Comparison of ENCODE assay signal across 8 cellular contexts in the genomic region with DNA sequence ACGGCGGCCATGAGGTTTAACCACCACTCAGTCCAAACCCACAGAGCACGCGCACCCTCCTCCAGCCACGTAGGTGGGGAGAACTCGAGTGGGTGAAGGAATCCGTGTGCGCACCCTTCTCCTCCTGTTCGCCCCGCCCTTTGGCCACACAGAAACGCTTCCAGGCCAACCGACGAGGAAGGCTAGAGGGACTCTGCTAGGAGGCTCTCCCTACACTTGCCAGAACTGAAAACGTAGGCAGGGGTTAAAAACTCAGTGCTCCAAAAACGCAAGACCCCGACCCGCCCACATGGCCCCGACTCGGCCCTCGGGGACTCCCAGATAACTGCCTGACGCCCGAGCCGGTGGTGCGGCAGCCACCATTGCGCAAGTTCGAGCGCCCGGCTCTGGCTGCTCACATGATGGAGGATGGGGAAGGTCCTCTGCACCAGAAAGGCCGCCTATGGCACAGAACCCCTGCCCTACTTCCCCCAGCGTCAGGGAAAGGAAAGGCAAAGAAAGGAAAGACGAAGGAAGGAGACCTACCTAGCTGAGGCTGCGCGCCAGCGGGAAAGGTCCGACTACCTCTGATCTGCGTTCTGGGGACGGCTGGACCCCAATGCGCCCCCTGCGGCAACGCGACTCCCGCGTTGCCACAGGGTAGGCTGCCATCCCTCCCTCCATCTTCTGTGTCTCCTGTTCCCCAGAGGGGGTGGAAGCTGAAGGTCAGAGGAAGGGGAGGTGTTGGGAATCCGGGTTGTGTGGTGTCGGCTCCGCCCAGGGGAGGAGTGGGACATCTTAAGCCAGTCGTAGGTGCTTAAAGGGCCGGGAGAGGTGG.
DNase-seq lines count a peak whose midpoint lies in the region; ATAC-seq and TF ChIP-seq lines count a peak whose summit lies in the region.

No MANE protein-coding gene starts in this region.

- no peaks in the 10 kb centered on the region for H4K20me1 ChIP-seq in hepatocyte (ENCODE audit: insufficient read depth, poor library complexity, severe bottlenecking)

- H3K4me1 ChIP-seq in adipocyte (ENCODE audit: control insufficient read depth, insufficient read depth, low read length) (no peaks in the 10 kb centered on the region), hepatocyte (ENCODE audit: insufficient read depth) (peaks cover 7% of the 10 kb centered on the region)

- TF ChIP-seq CTCF in GM10266 (IDR thresholded peaks at IDR 0.05; ENCODE audit: control insufficient read depth, insufficient read depth, low read depth, missing control alignments) (peak; percentile 12), hepatocyte (IDR thresholded peaks at IDR 0.05; ENCODE audit: poor library complexity) (peak; percentile 34), retinal pigment epithelial cell (conservative IDR thresholded peaks at IDR 0.05; ENCODE audit: low read depth, low read length) (peak; percentile 32)

- no peaks in the 10 kb centered on the region for H3K4me1 Mint-ChIP-seq in activated CD4-positive, alpha-beta memory T cell treated with anti-CD3 and anti-CD28 coated beads for 36 hours (ENCODE audit: low read depth)

- peak; percentile 23 for DNase-seq in GM10266 (ENCODE audit: extremely low spot score)
- DNase-seq in HEK293T (ENCODE audit: extremely low spot score) = peak; percentile 62
- peak in 2 of 3 experiments; percentile 78 to 89 for DNase-seq in NCI-H1417 (lab: John Stamatoyannopoulos, UW)
- peak; percentile 65 for DNase-seq in adipocyte (ENCODE audit: low read depth)
- DNase-seq in hepatocyte (ENCODE audit: low spot score) = peak; percentile 77
- no peak for DNase-seq in retinal pigment epithelial cell (ENCODE audit: low read depth)
- DNase-seq in activated CD4-positive, alpha-beta memory T cell treated with anti-CD3 and anti-CD28 coated beads for 36 hours = no peak

- H3K4me3 ChIP-seq in adipocyte (ENCODE audit: low read length) = peak overlapping the region; percentile 72
- peak overlapping the region; percentile 59 for H3K4me3 ChIP-seq in hepatocyte
- peak overlapping the region; percentile 78 for H3K4me3 ChIP-seq in retinal pigment epithelial cell (ENCODE audit: low read length)

- H3K27ac Mint-ChIP-seq in activated CD4-positive, alpha-beta memory T cell treated with anti-CD3 and anti-CD28 coated beads for 36 hours = no peak overlapping the region

- H3K4me3 Mint-ChIP-seq in activated CD4-positive, alpha-beta memory T cell treated with anti-CD3 and anti-CD28 coated beads for 36 hours = no peak overlapping the region

- intact Hi-C loops in activated CD4-positive, alpha-beta memory T cell treated with anti-CD3 and anti-CD28 coated beads for 36 hours (cut with micrococcal nuclease) = no loop called here

- peaks cover 30% of the 10 kb centered on the region for H3K9me3 ChIP-seq in adipocyte (ENCODE audit: control insufficient read depth, low read length)
- H3K9me3 ChIP-seq in hepatocyte (ENCODE audit: low read depth) = no peaks in the 10 kb centered on the region

- H3K9me2 ChIP-seq in hepatocyte (replicated peaks; ENCODE audit: insufficient read depth) = no peaks in the 10 kb centered on the region

- H3K36me3 Mint-ChIP-seq in activated CD4-positive, alpha-beta memory T cell treated with anti-CD3 and anti-CD28 coated beads for 36 hours = no peaks in the 10 kb centered on the region

- H3K79me2 ChIP-seq in hepatocyte = peaks cover 46% of the 10 kb centered on the region

- CTCF ChIA-PET in HEK293T (lab: Yijun Ruan, JAX) = no interaction called here
- CTCF ChIA-PET in activated CD4-positive, alpha-beta memory T cell treated with anti-CD3 and anti-CD28 coated beads for 36 hours (lab: Charles Lee) = no interaction called here

- no peaks in the 10 kb centered on the region for H3K27me3 Mint-ChIP-seq in activated CD4-positive, alpha-beta memory T cell treated with anti-CD3 and anti-CD28 coated beads for 36 hours

- H3K27me3 ChIP-seq in adipocyte (replicated peaks; ENCODE audit: control insufficient read depth, insufficient read depth, low read length) (peaks cover 13% of the 10 kb centered on the region), hepatocyte (no peaks in the 10 kb centered on the region)

- H3K27ac ChIP-seq in hepatocyte = peak overlapping the region; percentile 90

- no peaks in the 10 kb centered on the region for H3K36me3 ChIP-seq in adipocyte (ENCODE audit: control insufficient read depth, insufficient read depth, low read length, severe bottlenecking)
- H3K36me3 ChIP-seq in hepatocyte (replicated peaks; ENCODE audit: insufficient read depth, low read depth) = no peaks in the 10 kb centered on the region

- peak overlapping the region; percentile 15 for H3K9ac ChIP-seq in adipocyte (ENCODE audit: low read length)

- under 1% methylated on average over 43 of the region's 48 CpGs for WGBS in hepatocyte (ENCODE audit: low lambda C conversion rate, missing lambda C conversion rate)

- peak overlapping the region; percentile 70 for H3K4me2 ChIP-seq in hepatocyte

- no peak for ATAC-seq in GM19035 (IDR thresholded peaks at IDR 0.05; ENCODE audit: unreplicated experiment)

- peak overlapping the region; percentile 71 for H2AFZ ChIP-seq in hepatocyte

- POLR2A ChIA-PET in HEK293T (lab: Yijun Ruan, JAX) = no interaction called here
- POLR2A ChIA-PET in activated CD4-positive, alpha-beta memory T cell treated with anti-CD3 and anti-CD28 coated beads for 36 hours (lab: Charles Lee) = no interaction called here

- peaks cover 6% of the 10 kb centered on the region for H3K9me3 Mint-ChIP-seq in activated CD4-positive, alpha-beta memory T cell treated with anti-CD3 and anti-CD28 coated beads for 36 hours

TF ChIP-seq in HEK293T, 16 proteins besides CTCF, POLR2A, EP300 and RAD21:
- TF ChIP-seq CTBP1 (IDR thresholded peaks at IDR 0.05; ENCODE audit: borderline replicate concordance) = no peak
- TF ChIP-seq L3MBTL2 (conservative IDR thresholded peaks at IDR 0.05) = peak; percentile 37; the same call in 1 of the 2 replicates

Comparison
In these comparisons a context has a peak if more than half of its experiments do, and no peak if none do; other contexts are left out.
1. DNase-seq: peak in GM10266 (single experiment), HEK293T (single experiment), NCI-H1417 (2 of 3), adipocyte (single experiment) and hepatocyte (single experiment); none in retinal pigment epithelial cell (single experiment) and activated CD4-positive, alpha-beta memory T cell treated with anti-CD3 and anti-CD28 coated beads for 36 hours (single experiment).
2. Peak in every context shown above with its lines, with median percentiles within 50 percentile points of each other: CTCF ChIP-seq and H3K4me3 ChIP-seq.